ENCODE assay signal across 14 cellular contexts in genomic region chr2:36478999-36479398, GRCh38.
DNase-seq lines count a peak whose midpoint lies in the region; ATAC-seq and TF ChIP-seq lines count a peak whose summit lies in the region.
"Had no signal": no experiment of that assay in that cellular context is flagged by ENCODE, and none has a peak within 500 bp of the region (broad histone marks: within the 10 kb centered on the region; RNA-seq: fewer than 3 reads in every experiment).

No MANE protein-coding gene starts in this region.

- TF ChIP-seq EP300 in ovary (IDR thresholded peaks at IDR 0.05) = no peak

- TF ChIP-seq CTCF in MCF 10A (IDR thresholded peaks at IDR 0.05; ENCODE audit: unreplicated experiment) (no peak), ovary (IDR thresholded peaks at IDR 0.05) (no peak)

- H3K4me3 Mint-ChIP-seq in MCF 10A (ENCODE audit: unreplicated experiment) = no peak overlapping the region
- H3K4me3 Mint-ChIP-seq in naive thymus-derived CD4-positive, alpha-beta T cell = no peak overlapping the region
- H3K4me3 Mint-ChIP-seq: nephron progenitor cell had no signal

- BruUV-seq in MCF 10A (replicated peaks; lab: Mats Ljungman, UMichigan) = no TSS peak

- peak overlapping the region; percentile 69 for H3K27ac ChIP-seq in right cardiac atrium (ENCODE audit: low read length)
- no peak overlapping the region for H3K27ac ChIP-seq in naive thymus-derived CD4-positive, alpha-beta T cell (ENCODE audit: low read depth, low read length)
- no peak overlapping the region for H3K27ac ChIP-seq in ovary

- POLR2A ChIA-PET in MCF 10A (lab: Yijun Ruan, JAX) = interaction anchor here (1.5 kb wide), 1 partner anchor 107 kb away, joined by 6 read pairs; no protein-coding TSS in a partner anchor
- POLR2A ChIA-PET in naive thymus-derived CD4-positive, alpha-beta T cell (lab: Charles Lee) = no interaction called here

- peak overlapping the region; percentile 87 for H3K27ac Mint-ChIP-seq in MCF 10A (ENCODE audit: low read depth, unreplicated experiment)
- no peak overlapping the region for H3K27ac Mint-ChIP-seq in naive thymus-derived CD4-positive, alpha-beta T cell
- H3K27ac Mint-ChIP-seq: activated T-helper 2 cell treated with anti-CD3 and anti-CD28 coated beads, Interferon-gamma antibody, Interleukin-2, Interleukin-4, amounts not matched to agents 10 μg/mL and 5 μg/mL and 100 μg/mL, durations not matched to agents 14 hours and 24 hours and 36 hours; nephron progenitor cell had no signal

- H3K9me3 ChIP-seq in right cardiac atrium (ENCODE audit: control insufficient read depth, low read length) = no peaks in the 10 kb centered on the region
- peaks cover 0 to 12% (median 4%) of the 10 kb centered on the region in 3 experiments for H3K9me3 ChIP-seq in naive thymus-derived CD4-positive, alpha-beta T cell (ENCODE audit: control insufficient read depth in 2 of 3, low read length in 3 of 3)
- H3K9me3 ChIP-seq in ovary = no peaks in the 10 kb centered on the region
- H3K9me3 ChIP-seq: thyroid gland had no signal

- CTCF ChIA-PET in MCF 10A (lab: Yijun Ruan, JAX) = interaction anchor here (0.6 to 0.9 kb wide), 4 partner anchors 8 to 192 kb away, joined by 3 to 4 read pairs (median 3); no protein-coding TSS in a partner anchor
- CTCF ChIA-PET in naive thymus-derived CD4-positive, alpha-beta T cell (lab: Charles Lee) = no interaction called here

- DNase-seq in right cardiac atrium = no peak
- DNase-seq in Right ventricle myocardium inferior (ENCODE audit: missing footprints) = no peak
- DNase-seq in MCF 10A (ENCODE audit: unreplicated experiment) = no peak
- DNase-seq in naive thymus-derived CD4-positive, alpha-beta T cell = no peak
- DNase-seq in ovary = no peak
- DNase-seq: activated CD4-positive, alpha-beta T cell treated with anti-CD3 and anti-CD28 coated beads, Interleukin-2, amount 50 U/mL, for 1 hour; effector memory CD4-positive, alpha-beta T cell; left colon; nephron progenitor cell; thyroid gland had no signal

- H3K27me3 ChIP-seq in right cardiac atrium (ENCODE audit: control insufficient read depth, insufficient read depth) = no peaks in the 10 kb centered on the region
- no peaks in the 10 kb centered on the region for H3K27me3 ChIP-seq in naive thymus-derived CD4-positive, alpha-beta T cell (ENCODE audit: control insufficient read depth in 2 of 2, insufficient read depth in 2 of 2, low read length in 2 of 2)
- no peaks in the 10 kb centered on the region for H3K27me3 ChIP-seq in ovary
- H3K27me3 ChIP-seq: thyroid gland had no signal

- peaks cover 93% of the 10 kb centered on the region for H3K36me3 Mint-ChIP-seq in MCF 10A (ENCODE audit: insufficient read depth, unreplicated experiment)
- H3K36me3 Mint-ChIP-seq in naive thymus-derived CD4-positive, alpha-beta T cell = peaks cover 16 to 33% (median 23%) of the 10 kb centered on the region in 5 donors

- no peaks in the 10 kb centered on the region for H3K27me3 Mint-ChIP-seq in MCF 10A (ENCODE audit: insufficient read depth, unreplicated experiment)
- no peaks in the 10 kb centered on the region for H3K27me3 Mint-ChIP-seq in naive thymus-derived CD4-positive, alpha-beta T cell

- no peak for ATAC-seq in right cardiac atrium
- ATAC-seq in Right ventricle myocardium inferior = no peak
- peak; percentile 69 for ATAC-seq in naive thymus-derived CD4-positive, alpha-beta T cell
- ATAC-seq in HG03025 (IDR thresholded peaks at IDR 0.05; ENCODE audit: low FRiP score, unreplicated experiment) = no peak
- no peak for ATAC-seq in HG03342 (IDR thresholded peaks at IDR 0.05; ENCODE audit: unreplicated experiment)
- no peak for ATAC-seq in GM18520 (IDR thresholded peaks at IDR 0.05; ENCODE audit: unreplicated experiment)
- ATAC-seq: left colon had no signal

- H3K4me1 Mint-ChIP-seq in MCF 10A (ENCODE audit: insufficient read depth, unreplicated experiment) = peaks cover 29% of the 10 kb centered on the region
- H3K4me1 Mint-ChIP-seq in naive thymus-derived CD4-positive, alpha-beta T cell = peaks cover 0 to 7% (median 0%) of the 10 kb centered on the region in 7 donors
- H3K4me1 Mint-ChIP-seq: nephron progenitor cell had no signal

- no peak for TF ChIP-seq POLR2A in ovary (IDR thresholded peaks at IDR 0.05)

- no peak overlapping the region for H3K4me3 ChIP-seq in right cardiac atrium (ENCODE audit: low read length)
- no peak overlapping the region for H3K4me3 ChIP-seq in naive thymus-derived CD4-positive, alpha-beta T cell (ENCODE audit: low read length)
- H3K4me3 ChIP-seq in ovary = no peak overlapping the region
- H3K4me3 ChIP-seq: thyroid gland had no signal

- WGBS in right cardiac atrium = 77% methylated on average over 4 of the region's 4 CpGs
- 61 to 65% (median 63%) methylated on average over 3 to 4 of the region's 4 CpGs for WGBS in ovary, 3 donors

- H3K4me1 ChIP-seq in right cardiac atrium (ENCODE audit: control insufficient read depth, insufficient read depth, low read length) = peaks cover 2% of the 10 kb centered on the region
- H3K4me1 ChIP-seq in naive thymus-derived CD4-positive, alpha-beta T cell (ENCODE audit: control insufficient read depth in 2 of 2, insufficient read depth in 2 of 2, low read length in 2 of 2) = no peaks in the 10 kb centered on the region
- H3K4me1 ChIP-seq in ovary (ENCODE audit: insufficient read depth) = peaks cover 1% of the 10 kb centered on the region

- no peaks in the 10 kb centered on the region for H3K36me3 ChIP-seq in naive thymus-derived CD4-positive, alpha-beta T cell (ENCODE audit: control insufficient read depth in 2 of 3, insufficient read depth in 3 of 3, low read length in 3 of 3)
- H3K36me3 ChIP-seq in ovary = no peaks in the 10 kb centered on the region

- intact Hi-C loops in right cardiac atrium (cut with DNase I) (no loop called here), Right ventricle myocardium inferior (cut with DNase I) (no loop called here), MCF 10A (cut with micrococcal nuclease) (no loop called here), ovary (cut with DNase I) (no loop called here)
- intact Hi-C loops in naive thymus-derived CD4-positive, alpha-beta T cell (cut with micrococcal nuclease) = no loop called here

- H3K9me3 Mint-ChIP-seq in MCF 10A (ENCODE audit: unreplicated experiment) = peaks cover 9% of the 10 kb centered on the region
- peaks cover 10 to 42% (median 24%) of the 10 kb centered on the region in 11 donors for H3K9me3 Mint-ChIP-seq in naive thymus-derived CD4-positive, alpha-beta T cell
